ENCODE assay signal across 8 cellular contexts in the genomic region with DNA sequence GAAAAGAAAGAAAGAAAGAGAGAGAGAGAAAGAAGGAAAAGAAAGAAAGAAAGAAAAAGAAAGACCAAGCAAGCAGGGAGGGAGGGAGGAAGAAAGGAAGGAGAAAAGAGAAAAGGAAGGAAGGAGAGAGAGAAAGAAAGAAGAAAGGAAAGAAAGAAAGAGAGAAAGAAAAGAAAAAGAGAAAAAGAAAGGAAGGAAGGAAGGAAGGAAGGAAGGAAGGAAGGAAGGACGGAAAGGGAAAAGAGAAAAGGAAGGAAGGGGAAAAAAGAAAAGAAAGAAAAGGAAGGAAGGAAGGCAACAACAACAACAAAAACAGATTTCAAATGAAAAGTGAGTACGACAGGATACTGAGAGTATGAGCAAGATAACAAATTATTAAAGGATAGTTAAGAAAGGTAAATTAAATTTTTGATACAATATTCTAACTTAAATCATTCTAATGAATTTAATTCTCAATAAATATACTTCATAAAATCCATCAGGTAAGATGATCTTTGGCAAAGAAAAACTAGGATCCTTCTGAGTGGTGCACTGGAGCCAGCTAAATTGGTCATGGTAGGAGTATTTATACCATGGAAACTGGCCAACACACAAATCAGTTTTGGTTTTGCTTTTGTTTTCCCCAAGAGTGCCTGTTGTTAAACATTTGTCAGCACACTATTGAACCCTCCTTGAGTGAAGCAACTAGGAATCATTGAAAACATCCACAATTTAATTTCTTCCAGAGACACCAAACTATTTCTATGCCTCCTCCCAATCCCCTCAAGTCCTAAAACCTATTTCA. TPM values are rescaled to one million over a fixed set of nuclear protein-coding genes. Genes with fewer than 3 reads are reported as not detected.
DNase-seq lines count a peak whose midpoint lies in the region; ATAC-seq and TF ChIP-seq lines count a peak whose summit lies in the region.

No MANE protein-coding gene starts in this region.

- in situ Hi-C loops in astrocyte of the cerebellum (cut with HindIII; ENCODE audit: low sequenced_read_pairs): no loop called here

- no peak overlapping the region for H3K4me3 ChIP-seq in astrocyte of the cerebellum (ENCODE audit: low read depth, low read length)

- POLR2A ChIA-PET in GM10248 (lab: Yijun Ruan, JAX): no interaction called here

- peaks cover 57% of the 10 kb centered on the region for H3K4me1 Mint-ChIP-seq in mesothelial cell of epicardium

- H3K9me3 Mint-ChIP-seq in mesothelial cell of epicardium: peaks cover 2% of the 10 kb centered on the region

- no peaks in the 10 kb centered on the region for H3K27me3 Mint-ChIP-seq in mesothelial cell of epicardium (ENCODE audit: low read depth)

- peak; percentile 84 for ATAC-seq in GM21737 (IDR thresholded peaks at IDR 0.05; ENCODE audit: unreplicated experiment)

- H3K4me3 Mint-ChIP-seq in mesothelial cell of epicardium: no peak overlapping the region

- TF ChIP-seq CTCF in GM10248 (IDR thresholded peaks at IDR 0.05; ENCODE audit: control extremely low read depth, extremely low read depth, low read depth, missing control alignments) (no peak), astrocyte of the cerebellum (IDR thresholded peaks at IDR 0.05; ENCODE audit: low read depth, low read length, missing control alignments) (no peak), mesothelial cell of epicardium (IDR thresholded peaks at IDR 0.05; ENCODE audit: unreplicated experiment) (no peak)

- H3K36me3 Mint-ChIP-seq in mesothelial cell of epicardium: no peaks in the 10 kb centered on the region

- DNase-seq in GM10248 (ENCODE audit: extremely low spot score): peak; percentile 12
- peak; percentile 71 for DNase-seq in LHCN-M2 (ENCODE audit: low read depth)
- peak; percentile 79 for DNase-seq in astrocyte of the cerebellum (ENCODE audit: low read depth)
- DNase-seq in mesothelial cell of epicardium (ENCODE audit: low spot score in 2 of 2, unreplicated experiment in 2 of 2): no peak
- DNase-seq in NCI-H1694 (lab: John Stamatoyannopoulos, UW): no peak
- DNase-seq in amniotic stem cell (lab: John Stamatoyannopoulos, UW): no peak
- DNase-seq in NCI-H2227 (lab: John Stamatoyannopoulos, UW; ENCODE audit: unreplicated experiment): no peak

- CTCF ChIA-PET in GM10248 (lab: Yijun Ruan, JAX): interaction anchor here (0.6 to 1.5 kb wide), 2 partner anchors 11 kb away, joined by 3 to 6 read pairs; no protein-coding TSS in a partner anchor

- peak overlapping the region; percentile 82 for H3K27ac Mint-ChIP-seq in mesothelial cell of epicardium

RNA-seq across cellular contexts. Expression of gene DYRK2, which starts 56.1 kb away (rescaled TPM):
- total RNA-seq in LHCN-M2 (2014; rRNA removed) (13.9 TPM in 2 replicates), mesothelial cell of epicardium (53.7 to 54.6 TPM (median 53.7 TPM) in 3 replicates)
- 11.0 TPM for polyA plus RNA-seq in LHCN-M2 (2012)

Comparison
In these comparisons a context has a peak if more than half of its experiments do, and no peak if none do; other contexts are left out.
1. DNase-seq: peak in GM10248 (single experiment), LHCN-M2 (single experiment) and astrocyte of the cerebellum (single experiment); none in mesothelial cell of epicardium (0 of 2), NCI-H1694 (single experiment), amniotic stem cell (single experiment) and NCI-H2227 (single experiment).